27 cellular contexts compared by ENCODE assay signal in genomic region chr3:28556195-28556594, GRCh38.
"Had no signal": no experiment of that assay in that cellular context is flagged by ENCODE, and none has a peak within 500 bp of the region (broad histone marks: within the 10 kb centered on the region; RNA-seq: fewer than 3 reads in every experiment).

No MANE protein-coding gene starts in this region.

- H3K9me3 Mint-ChIP-seq: nephron progenitor cell had no signal

- H3K27me3 Mint-ChIP-seq: naive B cell; stimulated activated naive B cell treated with anti-CD40 and anti-IgM and Interleukin-4, amounts not matched to agents 10 μg/mL and 1 μg/mL and 100 μg/mL, for 72 hours had no signal

- H3K27ac Mint-ChIP-seq: immature natural killer cell; mesothelial cell of epicardium; naive B cell; natural killer cell; nephron progenitor cell; progenitor cell of endocrine pancreas; stimulated activated naive B cell treated with anti-CD40 and anti-IgM and Interleukin-4, amounts not matched to agents 10 μg/mL and 1 μg/mL and 100 μg/mL, for 72 hours had no signal

- H3K4me1 Mint-ChIP-seq: immature natural killer cell; mesothelial cell of epicardium; naive B cell; natural killer cell; nephron progenitor cell; stimulated activated naive B cell treated with anti-CD40 and anti-IgM and Interleukin-4, amounts not matched to agents 10 μg/mL and 1 μg/mL and 100 μg/mL, for 72 hours had no signal

- ATAC-seq: left colon; left lung; lower lobe of right lung; natural killer cell; right cardiac atrium; sciatic nerve; stimulated activated naive B cell treated with anti-CD40 and anti-IgM and Interleukin-4, amounts not matched to agents 10 μg/mL and 1 μg/mL and 100 μg/mL, for 72 hours; stimulated activated naive CD8-positive, alpha-beta T cell treated with anti-CD3 and anti-CD28 coated beads, Interleukin-15, Interleukin-2, amounts not matched to agents 100 U/mL and 50 U/mL, for 24 hours had no signal

- DNase-seq: immature natural killer cell; kidney; left colon; left lung; lower lobe of right lung; mammary epithelial cell; mesenchymal stem cell; naive B cell; natural killer cell; nephron progenitor cell; ovary; retina; right cardiac atrium; stimulated activated CD4-positive, alpha-beta T cell treated with anti-CD3 and anti-CD28 coated beads, Interleukin-12 subunit alpha, Interleukin-12 subunit beta, amount 100 ng/mL, for 4 hours; stimulated activated CD4-positive, alpha-beta T cell treated with anti-CD3 and anti-CD28 coated beads, Interleukin-15, amount 100 ng/mL, for 24 hours; stimulated activated CD4-positive, alpha-beta T cell treated with anti-CD3 and anti-CD28 coated beads, Interleukin-2, amount 100 ng/mL, for 24 hours; stimulated activated CD4-positive, alpha-beta T cell treated with anti-CD3 and anti-CD28 coated beads, Interleukin-4, amount 100 ng/mL, for 1 hour; stimulated activated naive B cell treated with anti-CD40 and anti-IgM and Interleukin-4, amounts not matched to agents 10 μg/mL and 1 μg/mL and 100 μg/mL, for 72 hours; stimulated activated naive CD8-positive, alpha-beta T cell treated with anti-CD3 and anti-CD28 coated beads, Interleukin-15, Interleukin-2, amounts not matched to agents 100 U/mL and 50 U/mL, for 24 hours; stomach; testis; thyroid gland; transverse colon; upper lobe of left lung had no signal

- H3K4me3 Mint-ChIP-seq: immature natural killer cell; mesothelial cell of epicardium; naive B cell; natural killer cell; nephron progenitor cell; stimulated activated naive B cell treated with anti-CD40 and anti-IgM and Interleukin-4, amounts not matched to agents 10 μg/mL and 1 μg/mL and 100 μg/mL, for 72 hours had no signal

- H3K36me3 Mint-ChIP-seq: immature natural killer cell; mesothelial cell of epicardium; naive B cell; natural killer cell; stimulated activated naive B cell treated with anti-CD40 and anti-IgM and Interleukin-4, amounts not matched to agents 10 μg/mL and 1 μg/mL and 100 μg/mL, for 72 hours had no signal
